In the genomic region with DNA sequence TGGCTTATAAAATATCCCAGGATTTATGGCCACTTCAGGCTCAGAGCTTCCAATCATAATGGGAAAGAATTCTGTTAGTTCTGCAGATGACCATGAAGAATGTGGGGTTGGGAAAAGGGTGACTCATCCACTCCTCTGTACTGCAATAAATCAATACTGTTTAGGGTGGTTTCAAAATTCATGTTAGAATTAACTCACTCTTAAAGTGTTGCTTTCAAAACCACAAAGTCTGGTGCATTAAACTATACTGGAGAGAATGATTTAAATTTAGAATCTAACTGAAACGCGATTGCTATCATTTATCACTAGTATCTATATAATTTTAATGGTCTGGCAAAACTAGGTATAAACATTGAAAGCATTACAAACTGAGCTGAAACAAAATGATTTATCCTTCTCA, we compare ENCODE assay signal across 11 cellular contexts. TPM values are rescaled to one million over a fixed set of nuclear protein-coding genes. Genes with fewer than 3 reads are reported as not detected.
DNase-seq lines count a peak whose midpoint lies in the region; ATAC-seq and TF ChIP-seq lines count a peak whose summit lies in the region.
"Had no signal": no experiment of that assay in that cellular context is flagged by ENCODE, and none has a peak within 500 bp of the region (broad histone marks: within the 10 kb centered on the region; RNA-seq: fewer than 3 reads in every experiment).

No MANE protein-coding gene starts in this region.

- TF ChIP-seq CTCF in epithelial cell of esophagus (IDR thresholded peaks at IDR 0.05; ENCODE audit: insufficient read depth, low read depth, low read length, missing control alignments) (no peak), omental fat pad (IDR thresholded peaks at IDR 0.05) (no peak)

- DNase-seq in ELR (ENCODE audit: low read depth): peak; percentile 69
- peak; percentile 74 for DNase-seq in NCI-H187 treated with DMSO at 0.1 percent for 48 hours (lab: John Stamatoyannopoulos, UW)
- DNase-seq in epithelial cell of esophagus (ENCODE audit: low read depth): peak; percentile 36
- no peak for DNase-seq in omental fat pad (ENCODE audit: low spot score)
- DNase-seq in activated CD4-positive, alpha-beta T cell treated with anti-CD3 and anti-CD28 coated beads for 48 hours: no peak
- no peak for DNase-seq in mesenteric fat pad (ENCODE audit: low spot score)
- no peak for DNase-seq in midbrain (lab: John Stamatoyannopoulos, UW)
- DNase-seq: activated T-cell treated with anti-CD3 and anti-CD28 coated beads, Interleukin-2, amount 50 U/mL, for 72 hours; dorsolateral prefrontal cortex; NCI-H82 had no signal

- no peak overlapping the region for H3K4me3 ChIP-seq in epithelial cell of esophagus (ENCODE audit: low read length)
- H3K4me3 ChIP-seq: dorsolateral prefrontal cortex had no signal

- ATAC-seq in omental fat pad (ENCODE audit: low FRiP score): peak; percentile 90
- ATAC-seq in GM18868 (IDR thresholded peaks at IDR 0.05; ENCODE audit: unreplicated experiment): no peak
- ATAC-seq: activated T-cell treated with anti-CD3 and anti-CD28 coated beads, Interleukin-2, amount 50 U/mL, for 72 hours had no signal

RNA-seq across cellular contexts. Expression of gene CCDC198, which starts 0.8 kb away (rescaled TPM):
- total RNA-seq in omental fat pad (not detected), mesenteric fat pad (not detected)
- total RNA-seq: activated T-cell treated with anti-CD3 and anti-CD28 coated beads, Interleukin-2, amount 50 U/mL, for 72 hours; dorsolateral prefrontal cortex had no signal

Comparison
In these comparisons a context has a peak if more than half of its experiments do, and no peak if none do; other contexts are left out.
1. DNase-seq: peak in ELR (single experiment), NCI-H187 treated with DMSO at 0.1 percent for 48 hours (single experiment) and epithelial cell of esophagus (single experiment); none in omental fat pad (single experiment), activated CD4-positive, alpha-beta T cell treated with anti-CD3 and anti-CD28 coated beads for 48 hours (single experiment), mesenteric fat pad (single experiment) and midbrain (single experiment).